In the genomic region with DNA sequence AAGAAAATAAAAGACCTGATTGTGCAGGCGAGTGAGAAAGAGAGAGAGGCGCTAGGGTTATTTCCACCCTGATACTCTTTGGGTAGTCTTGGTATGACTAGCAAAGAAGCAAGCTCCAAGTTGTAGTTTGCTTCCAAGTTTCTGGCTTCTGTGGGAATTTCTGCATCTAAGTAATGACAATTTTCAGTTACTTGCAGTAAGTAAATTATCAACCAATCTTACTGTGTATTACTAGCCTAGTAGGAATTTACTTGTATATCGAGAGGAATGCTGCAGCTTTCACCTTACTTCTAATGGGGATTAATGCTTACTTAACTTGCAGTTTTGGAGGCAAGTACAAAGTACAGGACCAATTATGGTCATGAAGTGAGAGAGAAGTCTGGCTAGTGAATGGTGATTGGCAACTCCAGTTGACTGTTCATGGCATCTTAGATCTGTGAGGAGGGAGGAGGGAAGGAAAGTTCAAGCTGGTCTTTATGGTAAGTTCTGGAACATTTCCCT, we compare ENCODE assay signal across 13 cellular contexts. TPM values are rescaled to one million over a fixed set of nuclear protein-coding genes. Genes with fewer than 3 reads are reported as not detected.
DNase-seq lines count a peak whose midpoint lies in the region; ATAC-seq and TF ChIP-seq lines count a peak whose summit lies in the region.
"Had no signal": no experiment of that assay in that cellular context is flagged by ENCODE, and none has a peak within 500 bp of the region (broad histone marks: within the 10 kb centered on the region; RNA-seq: fewer than 3 reads in every experiment).

No MANE protein-coding gene starts in this region.

- intact Hi-C loops in sigmoid colon (cut with DNase I), result no loop called here

- 74% methylated on average over 3 of the region's 3 CpGs for WGBS in hepatocyte (ENCODE audit: low lambda C conversion rate, missing lambda C conversion rate)
- 26 to 69% methylated on average over 3 of the region's 3 CpGs for WGBS in sigmoid colon, 2 donors

- H3K27ac ChIP-seq in hepatocyte, result peak overlapping the region; percentile 69
- H3K27ac ChIP-seq in sigmoid colon, result peak overlapping the region; percentile 44 to 72 (median 64)
- H3K27ac ChIP-seq: neural progenitor cell had no signal

- H3K79me2 ChIP-seq in hepatocyte, result peaks cover 84% of the 10 kb centered on the region

- peaks cover 37% of the 10 kb centered on the region for H4K20me1 ChIP-seq in hepatocyte (ENCODE audit: insufficient read depth, poor library complexity, severe bottlenecking)

- H3K36me3 ChIP-seq in hepatocyte (replicated peaks; ENCODE audit: insufficient read depth, low read depth), result no peaks in the 10 kb centered on the region
- H3K36me3 ChIP-seq in sigmoid colon, result no peaks in the 10 kb centered on the region
- H3K36me3 ChIP-seq: neural progenitor cell had no signal

- no peak overlapping the region for H2AFZ ChIP-seq in hepatocyte
- H2AFZ ChIP-seq: neural progenitor cell had no signal

- H3K9me2 ChIP-seq in hepatocyte (replicated peaks; ENCODE audit: insufficient read depth), result no peaks in the 10 kb centered on the region

- H3K9me3 ChIP-seq in hepatocyte (ENCODE audit: low read depth) (no peaks in the 10 kb centered on the region), sigmoid colon (no peaks in the 10 kb centered on the region)

- TF ChIP-seq CTCF in hepatocyte (IDR thresholded peaks at IDR 0.05; ENCODE audit: poor library complexity) (no peak), sigmoid colon (IDR thresholded peaks at IDR 0.05) (no peak), foreskin fibroblast (IDR thresholded peaks at IDR 0.05; ENCODE audit: low read depth, low read length) (no peak)

- no peak for TF ChIP-seq EP300 in sigmoid colon (IDR thresholded peaks at IDR 0.05)

- H3K27me3 ChIP-seq in hepatocyte (no peaks in the 10 kb centered on the region), sigmoid colon (no peaks in the 10 kb centered on the region)
- H3K27me3 ChIP-seq: neural progenitor cell had no signal

- H3K4me1 ChIP-seq in hepatocyte (ENCODE audit: insufficient read depth) (peaks cover 5% of the 10 kb centered on the region), sigmoid colon (peaks cover 0 to 81% (median 60%) of the 10 kb centered on the region in 4 donors)
- H3K4me1 ChIP-seq: neural progenitor cell had no signal

- TF ChIP-seq POLR2A in sigmoid colon (IDR thresholded peaks at IDR 0.05), result no peak

- DNase-seq in EL (peak; percentile 72), hepatocyte (ENCODE audit: low spot score) (peak; percentile 53), sigmoid colon (no peak), DMS53 treated with DMSO at 0.1 percent for 48 hours (lab: John Stamatoyannopoulos, UW; ENCODE audit: unreplicated experiment) (no peak), HuH-7 (ENCODE audit: low spot score) (no peak), foreskin fibroblast (no peak)
- no peak for DNase-seq in activated effector memory CD4-positive, alpha-beta T cell treated with anti-CD3 and anti-CD28 coated beads, Interleukin-2, amount 50 U/mL, for 16 hours
- DNase-seq: activated CD8-positive, alpha-beta memory T cell treated with anti-CD3 and anti-CD28 coated beads for 24 hours; amniotic stem cell; NCI-H2107 had no signal

- H3K4me3 ChIP-seq in hepatocyte (no peak overlapping the region), sigmoid colon (no peak overlapping the region), foreskin fibroblast (ENCODE audit: low read depth in 1 of 2, low read length in 2 of 2) (no peak overlapping the region)
- H3K4me3 ChIP-seq: K562, neural progenitor cell had no signal

- peak; percentile 85 for ATAC-seq in SK-N-SH treated with all-trans-retinoic acid at 6 μM for 48 hours
- ATAC-seq: K562 had no signal

- peak overlapping the region; percentile 26 for H3K4me2 ChIP-seq in hepatocyte
- H3K4me2 ChIP-seq: neural progenitor cell had no signal

TF ChIP-seq in SK-N-SH treated with all-trans-retinoic acid at 6 μM for 48 hours, 23 proteins besides CTCF, POLR2A, EP300 and RAD21:
- TF ChIP-seq TOX (CRISPR knock-in tag; IDR thresholded peaks at IDR 0.05; ENCODE audit: borderline replicate concordance) (no peak), ISL1 (CRISPR knock-in tag; IDR thresholded peaks at IDR 0.05) (peak; percentile 75)

RNA-seq across cellular contexts. Expression of gene TENT4B, which starts 31.9 kb away (rescaled TPM):
- 14.8 and 16.3 TPM in 2 replicates for total RNA-seq in hepatocyte
- polyA plus RNA-seq in hepatocyte, result 6.7 and 7.7 TPM in 2 replicates
- 10 to 100 TPM; 14.9 to 23.5 (median 20.0) TPM for total RNA-seq in sigmoid colon
- polyA plus RNA-seq in sigmoid colon, result 1 to 10 TPM; 3.6 to 5.0 (median 4.2) TPM

Comparison
In these comparisons a context has a peak if more than half of its experiments do, and no peak if none do; other contexts are left out.
1. DNase-seq: peak in EL (single experiment) and hepatocyte (single experiment); none in sigmoid colon (single experiment), DMS53 treated with DMSO at 0.1 percent for 48 hours (single experiment), HuH-7 (single experiment), foreskin fibroblast (0 of 2) and activated effector memory CD4-positive, alpha-beta T cell treated with anti-CD3 and anti-CD28 coated beads, Interleukin-2, amount 50 U/mL, for 16 hours (single experiment).